ENCODE assay signal across 8 cellular contexts in the genomic region with DNA sequence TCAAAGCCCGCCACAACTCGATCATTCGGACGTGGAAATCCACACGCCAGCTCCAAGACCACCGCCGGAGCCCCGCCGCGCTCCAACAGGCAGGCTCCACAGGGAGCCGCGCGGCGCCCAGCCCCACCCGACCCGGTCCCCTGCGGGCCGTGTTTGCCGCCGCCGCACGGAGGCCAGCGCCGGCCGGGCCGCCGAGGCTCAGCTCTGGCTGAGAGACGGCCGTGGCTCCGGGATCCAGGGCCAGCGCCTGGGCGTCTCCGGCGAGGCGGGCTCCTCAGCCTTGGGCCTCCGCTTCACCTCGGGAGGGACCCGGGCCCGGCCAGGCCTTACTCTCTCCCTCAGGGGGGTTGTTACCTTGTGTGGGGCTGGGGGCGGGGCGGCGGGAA. TPM values are rescaled to one million over a fixed set of nuclear protein-coding genes. Genes with fewer than 3 reads are reported as not detected.
DNase-seq lines count a peak whose midpoint lies in the region; ATAC-seq, FAIRE-seq and TF ChIP-seq lines count a peak whose summit lies in the region.

No MANE protein-coding gene starts in this region.

- H3K4me1 ChIP-seq in pancreas: peaks cover 21 to 38% (median 30%) of the 10 kb centered on the region in 3 donors

- peaks cover 34% of the 10 kb centered on the region for H3K36me3 Mint-ChIP-seq in activated naive CD4-positive, alpha-beta T cell treated with anti-CD3 and anti-CD28 coated beads, Interleukin-2, amount 10 ng/mL, durations not matched to agents 7 days and 5 days
- H3K36me3 Mint-ChIP-seq in T-cell: peaks cover 18% of the 10 kb centered on the region

- peak overlapping the region; percentile 98 for H3K27ac Mint-ChIP-seq in activated naive CD4-positive, alpha-beta T cell treated with anti-CD3 and anti-CD28 coated beads, Interleukin-2, amount 10 ng/mL, durations not matched to agents 7 days and 5 days
- H3K27ac Mint-ChIP-seq in T-cell: peak overlapping the region; percentile 98 to 100

- H3K4me3 ChIP-seq in fibroblast of the aortic adventitia (ENCODE audit: low read depth, low read length) (peak overlapping the region; percentile 82), pancreas (peak overlapping the region; percentile 53 to 96 (median 90))

- H3K4me3 Mint-ChIP-seq in activated naive CD4-positive, alpha-beta T cell treated with anti-CD3 and anti-CD28 coated beads, Interleukin-2, amount 10 ng/mL, durations not matched to agents 7 days and 5 days: peak overlapping the region; percentile 93
- H3K4me3 Mint-ChIP-seq in T-cell: peak overlapping the region; percentile 89 to 96 (median 94)

- DNase-seq in activated naive CD4-positive, alpha-beta T cell treated with anti-CD3 and anti-CD28 coated beads, Interleukin-2, amount 10 ng/mL, durations not matched to agents 7 days and 5 days: no peak
- DNase-seq in activated naive CD4-positive, alpha-beta T cell (lab: John Stamatoyannopoulos, UW): no peak
- DNase-seq in T-cell (peak in 1 of 34 experiments; percentile 1), fibroblast of the aortic adventitia (ENCODE audit: low read depth) (no peak), pancreas (peak in 1 of 6 donors; percentile 78), NOMO-1 treated with DMSO at 0.1 percent for 48 hours (lab: John Stamatoyannopoulos, UW; ENCODE audit: unreplicated experiment) (no peak)
- no peak for DNase-seq in stimulated activated CD4-positive, alpha-beta T cell treated with anti-CD3 and anti-CD28 coated beads, Interleukin-2, amount 100 ng/mL, for 48 hours

- H3K9me3 Mint-ChIP-seq in activated naive CD4-positive, alpha-beta T cell treated with anti-CD3 and anti-CD28 coated beads, Interleukin-2, amount 10 ng/mL, durations not matched to agents 7 days and 5 days: no peaks in the 10 kb centered on the region
- H3K9me3 Mint-ChIP-seq in T-cell: no peaks in the 10 kb centered on the region

- CTCF ChIA-PET in activated naive CD4-positive, alpha-beta T cell treated with anti-CD3 and anti-CD28 coated beads, Interleukin-2, amount 10 ng/mL, durations not matched to agents 7 days and 5 days (lab: Charles Lee): interaction anchor here (0.9 to 7.9 kb wide), 10 partner anchors 8 to 420 kb away, joined by 3 to 120 read pairs (median 4); no protein-coding TSS in a partner anchor
- CTCF ChIA-PET in T-cell (lab: Charles Lee): interaction anchor here (0.6 to 4.1 kb wide), 23 partner anchors 8 to 1785 kb away, joined by 3 to 56 read pairs (median 6); no protein-coding TSS in a partner anchor

- H3K9me3 ChIP-seq in pancreas: no peaks in the 10 kb centered on the region

- intact Hi-C loops in pancreas (cut with DNase I): no loop called here

- no peaks in the 10 kb centered on the region for H3K27me3 Mint-ChIP-seq in activated naive CD4-positive, alpha-beta T cell treated with anti-CD3 and anti-CD28 coated beads, Interleukin-2, amount 10 ng/mL, durations not matched to agents 7 days and 5 days
- H3K27me3 Mint-ChIP-seq in T-cell: no peaks in the 10 kb centered on the region

- peaks cover 0 to 25% (median 0%) of the 10 kb centered on the region in 3 donors for H3K36me3 ChIP-seq in pancreas

- FAIRE-seq in pancreas (lab: Jason Lieb, UNC): no peak

- WGBS in pancreas, 2 donors: 0 to 1% methylated on average over 32 to 42 of the region's 42 CpGs

- TF ChIP-seq CTCF in fibroblast of the aortic adventitia (IDR thresholded peaks at IDR 0.05; ENCODE audit: insufficient read depth, low read length): no peak
- no peak for TF ChIP-seq CTCF in pancreas (IDR thresholded peaks at IDR 0.05)

- POLR2A ChIA-PET in T-cell (lab: Charles Lee): interaction anchor here (0.6 to 1.4 kb wide), 9 partner anchors 14 to 1265 kb away, joined by 3 to 10 read pairs (median 4); no protein-coding TSS in a partner anchor

- ATAC-seq in HG02970 (IDR thresholded peaks at IDR 0.05; ENCODE audit: low FRiP score, unreplicated experiment) (peak; percentile 33), T-cell (replicated peaks in 1 of 4) (peak; percentile 59 to 60 (median 60)), pancreas (peak; percentile 62 to 73 (median 71))

- H3K27me3 ChIP-seq in pancreas: no peaks in the 10 kb centered on the region

- H3K4me1 Mint-ChIP-seq in activated naive CD4-positive, alpha-beta T cell treated with anti-CD3 and anti-CD28 coated beads, Interleukin-2, amount 10 ng/mL, durations not matched to agents 7 days and 5 days: peaks cover 54% of the 10 kb centered on the region
- H3K4me1 Mint-ChIP-seq in T-cell: peaks cover 47 to 58% (median 58%) of the 10 kb centered on the region in 3 donors

- peak overlapping the region; percentile 66 to 91 (median 80) for H3K27ac ChIP-seq in pancreas

RNA-seq across cellular contexts. Expression of gene SMNDC1, which starts 0.3 kb away (rescaled TPM):
- total RNA-seq in T-cell: 10 to 100 TPM; 33.5 to 42.2 (median 34.1) TPM
- 8.9 and 27.5 TPM in 2 replicates for total RNA-seq in fibroblast of the aortic adventitia (ENCODE audit: low replicate concordance)
- 10 to 100 TPM in 3 of 6 donors, 1 to 10 TPM in 3; 8.0 to 13.7 (median 9.8) TPM for total RNA-seq in pancreas
- polyA plus RNA-seq in pancreas: 1 to 10 TPM; 5.2 to 9.9 TPM
